Comparison of ENCODE assay signal across 21 cellular contexts in genomic region chr1:58496042-58496441, GRCh38.
"Had no signal": no experiment of that assay in that cellular context is flagged by ENCODE, and none has a peak within 500 bp of the region (broad histone marks: within the 10 kb centered on the region; RNA-seq: fewer than 3 reads in every experiment).

No MANE protein-coding gene starts in this region.

- H3K27me3 Mint-ChIP-seq: progenitor cell of endocrine pancreas had no signal

- H3K4me1 Mint-ChIP-seq: nephron, neural progenitor cell had no signal

- ATAC-seq: gastrocnemius medialis, left ventricle myocardium superior, lower lobe of right lung, right lobe of liver had no signal

- H3K4me3 Mint-ChIP-seq: nephron, neural progenitor cell had no signal

- H3K27ac ChIP-seq: dorsolateral prefrontal cortex, gastrocnemius medialis, lower lobe of right lung, neural progenitor cell, parathyroid adenoma, right lobe of liver, stomach, thyroid gland, vagina had no signal

- H3K36me3 Mint-ChIP-seq: neural progenitor cell had no signal

- DNase-seq: dorsolateral prefrontal cortex; effector CD4-positive, alpha-beta T cell; foreskin fibroblast; gastrocnemius medialis; head of caudate nucleus; left ventricle myocardium superior; lower lobe of right lung; right lobe of liver; small intestine; stimulated activated CD4-positive, alpha-beta T cell treated with anti-CD3 and anti-CD28 coated beads, Interleukin-15, amount 100 ng/mL, for 24 hours; stimulated activated CD4-positive, alpha-beta T cell treated with anti-CD3 and anti-CD28 coated beads, Interleukin-2, amount 100 ng/mL, for 48 hours; stimulated activated naive CD4-positive, alpha-beta T cell treated with Interleukin-2 at 50 U/mL for 16 hours; stomach; thyroid gland; trophoblast cell had no signal

- H3K27ac Mint-ChIP-seq: nephron, neural progenitor cell, progenitor cell of endocrine pancreas had no signal

- H3K4me1 ChIP-seq: gastrocnemius medialis, lower lobe of right lung, neural progenitor cell, parathyroid adenoma, right lobe of liver, stomach, thyroid gland, vagina had no signal

- H3K27me3 ChIP-seq: dorsolateral prefrontal cortex, gastrocnemius medialis, neural progenitor cell, right lobe of liver, stomach, thyroid gland, vagina had no signal

- FAIRE-seq: keratinocyte, small intestine had no signal

- H3K4me3 ChIP-seq: dorsolateral prefrontal cortex, gastrocnemius medialis, lower lobe of right lung, neural progenitor cell, right lobe of liver, stomach, thyroid gland, vagina had no signal

- H3K36me3 ChIP-seq: gastrocnemius medialis, lower lobe of right lung, neural progenitor cell, right lobe of liver, thyroid gland, vagina had no signal

- H3K9me3 ChIP-seq: gastrocnemius medialis, lower lobe of right lung, right lobe of liver, stomach, thyroid gland, vagina had no signal
